26 cellular contexts compared by ENCODE assay signal in genomic region chr1:94876362-94876761, GRCh38. TPM values are rescaled to one million over a fixed set of nuclear protein-coding genes. Genes with fewer than 3 reads are reported as not detected.
DNase-seq lines count a peak whose midpoint lies in the region; ATAC-seq, FAIRE-seq and TF ChIP-seq lines count a peak whose summit lies in the region.
"Had no signal": no experiment of that assay in that cellular context is flagged by ENCODE, and none has a peak within 500 bp of the region (broad histone marks: within the 10 kb centered on the region; RNA-seq: fewer than 3 reads in every experiment).

No MANE protein-coding gene starts in this region.

- POLR2A ChIA-PET in SK-N-SH (lab: Yijun Ruan, JAX) = no interaction called here

- H3K27me3 ChIP-seq in SK-N-SH (ENCODE audit: insufficient read depth) (no peaks in the 10 kb centered on the region), foreskin keratinocyte (no peaks in the 10 kb centered on the region)
- H3K27me3 ChIP-seq: BLaER1 treated with 17β-estradiol and CSF1 and Interleukin-3, amounts not matched to agents 10 nM and 100 nM; tibial artery had no signal

- no peak for TF ChIP-seq EP300 in SK-N-SH (IDR thresholded peaks at IDR 0.05; ENCODE audit: borderline replicate concordance in 1 of 2, low read depth in 1 of 2, low read length in 1 of 2)

- no peak for ATAC-seq in SK-N-SH treated with all-trans-retinoic acid at 6 μM for 48 hours
- peak; percentile 74 for ATAC-seq in foreskin keratinocyte
- no peak for ATAC-seq in HG03139 (IDR thresholded peaks at IDR 0.05; ENCODE audit: unreplicated experiment)
- ATAC-seq in HG03469 (IDR thresholded peaks at IDR 0.05; ENCODE audit: unreplicated experiment) = no peak
- ATAC-seq: activated naive CD8-positive, alpha-beta T cell treated with anti-CD3 and anti-CD28 coated beads, Interleukin-2, amount 50 U/mL, for 24 hours; effector memory CD8-positive, alpha-beta T cell; left cardiac atrium; stimulated activated effector memory CD8-positive, alpha-beta T cell treated with anti-CD3 and anti-CD28 coated beads, Interleukin-12 subunit alpha, Interleukin-12 subunit beta, amount 100 ng/mL, for 72 hours had no signal

- CTCF ChIA-PET in SK-N-SH (lab: Yijun Ruan, JAX) = interaction anchor here (0.6 to 2.9 kb wide), 4 partner anchors 11 to 167 kb away, joined by 3 to 9 read pairs (median 5); no protein-coding TSS in a partner anchor

- no peaks in the 10 kb centered on the region for H3K9me3 ChIP-seq in SK-N-SH
- H3K9me3 ChIP-seq: tibial artery had no signal

- no peak overlapping the region for H3K9ac ChIP-seq in SK-N-SH
- H3K9ac ChIP-seq: BLaER1 treated with 17β-estradiol and CSF1 and Interleukin-3, amounts not matched to agents 10 nM and 100 nM had no signal

- no peaks in the 10 kb centered on the region for H3K9me2 ChIP-seq in SK-N-SH

- TF ChIP-seq RAD21 in SK-N-SH (IDR thresholded peaks at IDR 0.05; ENCODE audit: low read length) = no peak

- H3K79me2 ChIP-seq in SK-N-SH (ENCODE audit: insufficient read depth) = no peaks in the 10 kb centered on the region

- H2AFZ ChIP-seq in SK-N-SH (ENCODE audit: low read depth) = no peak overlapping the region

- no peak for TF ChIP-seq CTCF in SK-N-SH (IDR thresholded peaks at IDR 0.05)
- no peak for TF ChIP-seq CTCF in astrocyte of the spinal cord (IDR thresholded peaks at IDR 0.05; ENCODE audit: low read depth, low read length)
- no peak for TF ChIP-seq CTCF in foreskin keratinocyte (conservative IDR thresholded peaks at IDR 0.05)

- DNase-seq in SK-N-SH = no peak
- peak; percentile 50 for DNase-seq in astrocyte of the spinal cord (ENCODE audit: low read depth, low spot score)
- peak; percentile 55 to 82 for DNase-seq in foreskin keratinocyte
- no peak for DNase-seq in NCI-H82 treated with DMSO at 0.1 percent for 48 hours (lab: John Stamatoyannopoulos, UW; ENCODE audit: unreplicated experiment)
- no peak for DNase-seq in HTR-8/SVneo (ENCODE audit: insufficient read length, low spot score)
- DNase-seq: activated CD4-positive, CD25-positive, alpha-beta regulatory T cell treated with anti-CD3 and anti-CD28 coated beads, Interleukin-2, amount 50 U/mL, for 72 hours; activated naive CD8-positive, alpha-beta T cell treated with anti-CD3 and anti-CD28 coated beads, Interleukin-2, amount 50 U/mL, for 24 hours; central memory CD4-positive, alpha-beta T cell; effector memory CD8-positive, alpha-beta T cell; left cardiac atrium; midbrain; NCI-H1092 treated with DMSO at 0.1 percent for 48 hours; NCI-H526; retina; T-helper 9 cell; tibial artery had no signal

- WGBS in SK-N-SH (ENCODE audit: low lambda C conversion rate) = 60% methylated on average over 3 of the region's 3 CpGs

- H3K36me3 ChIP-seq in SK-N-SH (replicated peaks in 1 of 2; ENCODE audit: control insufficient read depth in 1 of 2, insufficient read depth in 2 of 2, low read length in 1 of 2) = no peaks in the 10 kb centered on the region
- H3K36me3 ChIP-seq: BLaER1 treated with 17β-estradiol and CSF1 and Interleukin-3, amounts not matched to agents 10 nM and 100 nM; tibial artery had no signal

- in situ Hi-C loops in astrocyte of the spinal cord (cut with HindIII; ENCODE audit: low sequenced_read_pairs) = no loop called here

- peak overlapping the region; percentile 16; the same call in 1 of the 2 replicates for H3K4me2 ChIP-seq in SK-N-SH
- H3K4me2 ChIP-seq: BLaER1 treated with 17β-estradiol and CSF1 and Interleukin-3, amounts not matched to agents 10 nM and 100 nM had no signal

- H3F3A ChIP-seq in SK-N-SH (replicated peaks; ENCODE audit: insufficient read depth) = no peaks in the 10 kb centered on the region

- H4K20me1 ChIP-seq in SK-N-SH (ENCODE audit: insufficient read depth) = no peaks in the 10 kb centered on the region
- H4K20me1 ChIP-seq: BLaER1 treated with 17β-estradiol and CSF1 and Interleukin-3, amounts not matched to agents 10 nM and 100 nM had no signal

- no peak for FAIRE-seq in HTR-8/SVneo (lab: Jason Lieb, UNC)
- FAIRE-seq: frontal cortex had no signal

- H3K27ac ChIP-seq in SK-N-SH (ENCODE audit: low read depth in 2 of 2, low read length in 1 of 2) (peak overlapping the region in 1 of 2 experiments; percentile 17; a peak in 1 of 4 replicates), foreskin keratinocyte (peak overlapping the region; percentile 39)
- H3K27ac ChIP-seq: BLaER1 treated with 17β-estradiol and CSF1 and Interleukin-3, amounts not matched to agents 10 nM and 100 nM; SK-N-MC; tibial artery had no signal

- H3K4me3 ChIP-seq in SK-N-SH (ENCODE audit: low read depth in 2 of 2, low read length in 1 of 2) (no peak overlapping the region), astrocyte of the spinal cord (ENCODE audit: low read depth, low read length) (no peak overlapping the region)
- H3K4me3 ChIP-seq: BLaER1 treated with 17β-estradiol and CSF1 and Interleukin-3, amounts not matched to agents 10 nM and 100 nM; SK-N-MC; tibial artery had no signal

- H3K4me1 ChIP-seq in SK-N-SH (ENCODE audit: control insufficient read depth in 1 of 2, insufficient read depth in 2 of 2, low read depth in 1 of 2, low read length in 1 of 2) (peaks cover 9 to 18% of the 10 kb centered on the region in 2 experiments; a peak in 2 of 4 replicates), foreskin keratinocyte (peaks cover 30% of the 10 kb centered on the region)
- H3K4me1 ChIP-seq: BLaER1 treated with 17β-estradiol and CSF1 and Interleukin-3, amounts not matched to agents 10 nM and 100 nM; tibial artery had no signal

TF ChIP-seq in SK-N-SH, 30 proteins besides CTCF, POLR2A, EP300 and RAD21 (continues in another document):
- TF ChIP-seq SIN3A (IDR thresholded peaks at IDR 0.05; ENCODE audit: borderline replicate concordance, low read depth, low read length) (no peak), SMC3 (IDR thresholded peaks at IDR 0.05; ENCODE audit: low read depth, low read length) (no peak), GABPA (IDR thresholded peaks at IDR 0.05; ENCODE audit: low read depth) (no peak), ZBTB33 (IDR thresholded peaks at IDR 0.05; ENCODE audit: borderline replicate concordance, low read depth) (no peak), MEF2A (IDR thresholded peaks at IDR 0.05; ENCODE audit: borderline replicate concordance, low read depth) (no peak)

TF ChIP-seq in SK-N-SH treated with all-trans-retinoic acid at 6 μM for 48 hours, 23 proteins besides CTCF, POLR2A, EP300 and RAD21:
- TF ChIP-seq TSHZ2 (CRISPR knock-in tag; IDR thresholded peaks at IDR 0.05) (no peak), ISL1 (CRISPR knock-in tag; IDR thresholded peaks at IDR 0.05) (no peak), POU6F1 (CRISPR knock-in tag; IDR thresholded peaks at IDR 0.05; ENCODE audit: borderline replicate concordance, low read depth) (no peak)
TF ChIP-seq in SK-N-SH treated with all-trans-retinoic acid at 6 μM for 48 hours: peak in this region for 0.

RNA-seq across cellular contexts. Expression of gene CNN3, which starts 50.5 kb away (rescaled TPM):
- polyA plus RNA-seq in SK-N-SH (2012; rRNA removed) (204 and 242 TPM in 2 replicates), foreskin keratinocyte (83.5 and 103 TPM in 2 replicates)
- 282 and 327 TPM in 2 replicates for polyA plus RNA-seq in SK-N-SH (2012; cell fraction: cytosol; rRNA removed)
- polyA plus RNA-seq in SK-N-SH (2012; cell fraction: nucleus; rRNA removed) = 113 and 197 TPM in 2 replicates
- total RNA-seq in foreskin keratinocyte = 150 and 177 TPM in 2 replicates

RNA-seq across cellular contexts. Expression of gene SLC44A3, which starts 56.2 kb away (rescaled TPM):
- polyA plus RNA-seq in SK-N-SH (2012; rRNA removed) (2.6 and 4.4 TPM in 2 replicates), foreskin keratinocyte (2.1 and 2.8 TPM in 2 replicates)
- 3.8 and 4.0 TPM in 2 replicates for polyA plus RNA-seq in SK-N-SH (2012; cell fraction: cytosol; rRNA removed)
- polyA plus RNA-seq in SK-N-SH (2012; cell fraction: nucleus; rRNA removed) = 2.8 and 4.4 TPM in 2 replicates
- 2.0 and 2.1 TPM in 2 replicates for total RNA-seq in foreskin keratinocyte
- total RNA-seq: A172; activated CD8-positive, alpha-beta memory T cell treated with anti-CD3 and anti-CD28 coated beads for 36 hours; activated T-helper 1 cell treated with anti-CD3 and anti-CD28 coated beads, Interleukin-12 subunit alpha, Interleukin-12 subunit beta, Interleukin-2, Interleukin-4 antibody, amounts not matched to agents 30 ng/mL and 10 ng/mL and 1 ng/mL, durations not matched to agents 14 hours and 24 hours and 36 hours had no signal

Comparison
In these comparisons a context has a peak if more than half of its experiments do, and no peak if none do; other contexts are left out.
1. DNase-seq: peak in astrocyte of the spinal cord (single experiment) and foreskin keratinocyte (2 of 2); none in SK-N-SH (single experiment), NCI-H82 treated with DMSO at 0.1 percent for 48 hours (single experiment) and HTR-8/SVneo (single experiment).